ENCODE assay signal across 8 cellular contexts in genomic region chr22:22810018-22810427, GRCh38.
DNase-seq lines count a peak whose midpoint lies in the region; ATAC-seq and TF ChIP-seq lines count a peak whose summit lies in the region.

No MANE protein-coding gene starts in this region.

- TF ChIP-seq CTCF in GM12864 (IDR thresholded peaks at IDR 0.05; ENCODE audit: low read depth, low read length, missing control alignments) (peak; percentile 98), coronary artery (IDR thresholded peaks at IDR 0.05) (no peak)

- H3K27ac ChIP-seq in coronary artery: no peak overlapping the region

- DNase-seq in GM12864 (ENCODE audit: low read depth): peak; percentile 37
- peak; percentile 9 for DNase-seq in NCI-H774 (lab: John Stamatoyannopoulos, UW)
- peak in 3 of 4 experiments; percentile 37 to 66 (median 57) for DNase-seq in activated naive CD4-positive, alpha-beta T cell (lab: John Stamatoyannopoulos, UW)
- DNase-seq in iPS DF 19.7 (ENCODE audit: low read depth, low spot score): peak; percentile 20
- peak; percentile 52 to 54 for DNase-seq in stimulated activated CD4-positive, alpha-beta T cell treated with anti-CD3 and anti-CD28 coated beads, Interleukin-1b, Interleukin-23, amount 100 ng/mL, for 4 hours (ENCODE audit: low read depth in 2 of 2)
- no peak for DNase-seq in coronary artery (ENCODE audit: low spot score)
- DNase-seq in NCI-H1694 (lab: John Stamatoyannopoulos, UW): no peak

- H3K4me3 ChIP-seq in GM12864 (ENCODE audit: low read depth, low read length) (no peak overlapping the region), coronary artery (no peak overlapping the region)

- ATAC-seq in HG02571 (IDR thresholded peaks at IDR 0.05; ENCODE audit: unreplicated experiment): no peak

Comparison
In these comparisons a context has a peak if more than half of its experiments do, and no peak if none do; other contexts are left out.
1. DNase-seq: peak in GM12864 (single experiment), NCI-H774 (single experiment), activated naive CD4-positive, alpha-beta T cell (3 of 4), iPS DF 19.7 (single experiment) and stimulated activated CD4-positive, alpha-beta T cell treated with anti-CD3 and anti-CD28 coated beads, Interleukin-1b, Interleukin-23, amount 100 ng/mL, for 4 hours (2 of 2); none in coronary artery (single experiment) and NCI-H1694 (single experiment).